ENCODE assay signal across 1 cellular context in genomic region chr7:148303295-148304013, GRCh38.
TF ChIP-seq lines count a peak whose summit lies in the region.

No MANE protein-coding gene starts in this region.

TF ChIP-seq in H1, 55 proteins besides CTCF, POLR2A, EP300 and RAD21 (continued from another document):
- TF ChIP-seq, protein P1, sequence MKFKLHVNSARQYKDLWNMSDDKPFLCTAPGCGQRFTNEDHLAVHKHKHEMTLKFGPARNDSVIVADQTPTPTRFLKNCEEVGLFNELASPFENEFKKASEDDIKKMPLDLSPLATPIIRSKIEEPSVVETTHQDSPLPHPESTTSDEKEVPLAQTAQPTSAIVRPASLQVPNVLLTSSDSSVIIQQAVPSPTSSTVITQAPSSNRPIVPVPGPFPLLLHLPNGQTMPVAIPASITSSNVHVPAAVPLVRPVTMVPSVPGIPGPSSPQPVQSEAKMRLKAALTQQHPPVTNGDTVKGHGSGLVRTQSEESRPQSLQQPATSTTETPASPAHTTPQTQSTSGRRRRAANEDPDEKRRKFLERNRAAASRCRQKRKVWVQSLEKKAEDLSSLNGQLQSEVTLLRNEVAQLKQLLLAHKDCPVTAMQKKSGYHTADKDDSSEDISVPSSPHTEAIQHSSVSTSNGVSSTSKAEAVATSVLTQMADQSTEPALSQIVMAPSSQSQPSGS (IDR thresholded peaks at IDR 0.05; ENCODE audit: low read length), result no peak
- TF ChIP-seq, protein P2, sequence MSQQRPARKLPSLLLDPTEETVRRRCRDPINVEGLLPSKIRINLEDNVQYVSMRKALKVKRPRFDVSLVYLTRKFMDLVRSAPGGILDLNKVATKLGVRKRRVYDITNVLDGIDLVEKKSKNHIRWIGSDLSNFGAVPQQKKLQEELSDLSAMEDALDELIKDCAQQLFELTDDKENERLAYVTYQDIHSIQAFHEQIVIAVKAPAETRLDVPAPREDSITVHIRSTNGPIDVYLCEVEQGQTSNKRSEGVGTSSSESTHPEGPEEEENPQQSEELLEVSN (IDR thresholded peaks at IDR 0.05), result no peak
- TF ChIP-seq POU5F1 (IDR thresholded peaks at IDR 0.05; ENCODE audit: low read depth, low read length), result no peak
TF ChIP-seq in H1: peak in this region for 0.
